1 cellular context compared by ENCODE assay signal in genomic region chr17:6443692-6444572, GRCh38.
TF ChIP-seq lines count a peak whose summit lies in the region.

A gene with protein sequence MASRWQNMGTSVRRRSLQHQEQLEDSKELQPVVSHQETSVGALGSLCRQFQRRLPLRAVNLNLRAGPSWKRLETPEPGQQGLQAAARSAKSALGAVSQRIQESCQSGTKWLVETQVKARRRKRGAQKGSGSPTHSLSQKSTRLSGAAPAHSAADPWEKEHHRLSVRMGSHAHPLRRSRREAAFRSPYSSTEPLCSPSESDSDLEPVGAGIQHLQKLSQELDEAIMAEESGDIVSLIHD (plus strand): TSS chr17:6444455. CDS start chr17:6445111, 656 bp downstream.

TF ChIP-seq in K562, 482 proteins besides CTCF, POLR2A, EP300 and RAD21 (continued from another document):
- TF ChIP-seq USF1 (CRISPR knock-in tag; IDR thresholded peaks at IDR 0.05) (peak; percentile 21; the same call in 1 of the 2 replicates), SAP30 (IDR thresholded peaks at IDR 0.05; ENCODE audit: borderline replicate concordance, insufficient read depth, low read depth, low read length, poor library complexity, severe bottlenecking) (peak; percentile 68)
- TF ChIP-seq, protein P1, sequence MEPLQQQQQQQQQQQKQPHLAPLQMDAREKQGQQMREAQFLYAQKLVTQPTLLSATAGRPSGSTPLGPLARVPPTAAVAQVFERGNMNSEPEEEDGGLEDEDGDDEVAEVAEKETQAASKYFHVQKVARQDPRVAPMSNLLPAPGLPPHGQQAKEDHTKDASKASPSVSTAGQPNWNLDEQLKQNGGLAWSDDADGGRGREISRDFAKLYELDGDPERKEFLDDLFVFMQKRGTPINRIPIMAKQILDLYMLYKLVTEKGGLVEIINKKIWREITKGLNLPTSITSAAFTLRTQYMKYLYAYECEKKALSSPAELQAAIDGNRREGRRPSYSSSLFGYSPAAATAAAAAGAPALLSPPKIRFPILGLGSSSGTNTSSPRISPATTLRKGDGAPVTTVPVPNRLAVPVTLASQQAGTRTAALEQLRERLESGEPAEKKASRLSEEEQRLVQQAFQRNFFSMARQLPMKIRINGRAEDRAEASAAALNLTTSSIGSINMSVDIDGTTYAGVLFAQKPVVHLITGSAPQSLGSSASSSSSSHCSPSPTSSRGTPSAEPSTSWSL (CRISPR knock-in tag; IDR thresholded peaks at IDR 0.05; ENCODE audit: borderline replicate concordance): no peak
